1 cellular context compared by ENCODE assay signal in the genomic region with DNA sequence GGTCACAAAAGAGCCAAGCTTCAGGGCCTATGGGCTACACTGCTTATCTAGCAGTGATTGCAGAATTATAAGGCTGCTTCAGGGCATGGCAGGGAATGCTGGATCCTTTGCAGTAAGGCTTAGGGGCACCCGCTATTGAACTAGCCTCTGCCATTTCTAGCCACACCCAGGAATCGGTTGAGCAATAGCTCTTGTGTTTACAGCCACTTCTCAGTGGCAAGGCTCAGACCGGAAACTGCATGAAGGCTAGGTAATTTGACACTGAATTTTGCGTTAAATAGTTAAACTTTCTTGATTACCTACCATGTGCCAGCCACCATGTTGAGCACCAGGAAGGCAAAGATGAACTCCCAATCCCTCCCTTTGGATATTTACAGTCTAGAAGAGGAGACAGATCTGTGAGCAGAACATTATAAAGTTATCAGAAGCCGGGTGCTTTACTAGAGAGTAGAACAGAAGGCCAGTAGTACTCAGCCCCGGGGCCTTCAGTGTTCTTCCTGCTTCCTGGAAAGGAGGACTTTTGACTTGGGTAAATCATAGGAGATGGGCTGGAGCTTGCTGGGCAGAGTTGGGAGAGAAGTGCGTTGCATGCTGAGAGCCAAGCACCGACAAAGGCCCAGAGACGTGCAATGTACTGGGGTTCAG.
TF ChIP-seq lines count a peak whose summit lies in the region.

No MANE protein-coding gene starts in this region.

TF ChIP-seq in HepG2, 621 proteins besides CTCF, POLR2A, EP300 and RAD21 (continued from another document and continues in another):
- no peak for TF ChIP-seq CREB3 (CRISPR knock-in tag; IDR thresholded peaks at IDR 0.05)
- TF ChIP-seq SKI (IDR thresholded peaks at IDR 0.05; ENCODE audit: partially characterized antibody): no peak
- no peak for TF ChIP-seq ZBTB37 (CRISPR knock-in tag; IDR thresholded peaks at IDR 0.05)
- no peak for TF ChIP-seq PCBP2 (optimal IDR thresholded peaks at IDR 0.05; ENCODE audit: low read depth, low read length, poor library complexity, severe bottlenecking)
- TF ChIP-seq, protein P1, sequence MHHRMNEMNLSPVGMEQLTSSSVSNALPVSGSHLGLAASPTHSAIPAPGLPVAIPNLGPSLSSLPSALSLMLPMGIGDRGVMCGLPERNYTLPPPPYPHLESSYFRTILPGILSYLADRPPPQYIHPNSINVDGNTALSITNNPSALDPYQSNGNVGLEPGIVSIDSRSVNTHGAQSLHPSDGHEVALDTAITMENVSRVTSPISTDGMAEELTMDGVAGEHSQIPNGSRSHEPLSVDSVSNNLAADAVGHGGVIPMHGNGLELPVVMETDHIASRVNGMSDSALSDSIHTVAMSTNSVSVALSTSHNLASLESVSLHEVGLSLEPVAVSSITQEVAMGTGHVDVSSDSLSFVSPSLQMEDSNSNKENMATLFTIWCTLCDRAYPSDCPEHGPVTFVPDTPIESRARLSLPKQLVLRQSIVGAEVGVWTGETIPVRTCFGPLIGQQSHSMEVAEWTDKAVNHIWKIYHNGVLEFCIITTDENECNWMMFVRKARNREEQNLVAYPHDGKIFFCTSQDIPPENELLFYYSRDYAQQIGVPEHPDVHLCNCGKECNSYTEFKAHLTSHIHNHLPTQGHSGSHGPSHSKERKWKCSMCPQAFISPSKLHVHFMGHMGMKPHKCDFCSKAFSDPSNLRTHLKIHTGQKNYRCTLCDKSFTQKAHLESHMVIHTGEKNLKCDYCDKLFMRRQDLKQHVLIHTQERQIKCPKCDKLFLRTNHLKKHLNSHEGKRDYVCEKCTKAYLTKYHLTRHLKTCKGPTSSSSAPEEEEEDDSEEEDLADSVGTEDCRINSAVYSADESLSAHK (CRISPR knock-in tag; IDR thresholded peaks at IDR 0.05; ENCODE audit: borderline replicate concordance): no peak
- no peak for TF ChIP-seq CBX1 (IDR thresholded peaks at IDR 0.05; ENCODE audit: low read depth)
- TF ChIP-seq FOXA1 (IDR thresholded peaks at IDR 0.05): no peak
- TF ChIP-seq FOXA1 (CRISPR knock-in tag; IDR thresholded peaks at IDR 0.05): peak; percentile 88
- 0 out of 2 replicates have a peak, but pooled peaks have one; percentile 69 for TF ChIP-seq ZNF567 (CRISPR knock-in tag; IDR thresholded peaks at IDR 0.05; ENCODE audit: borderline replicate concordance)
- 0 out of 2 replicates have a peak, but pooled peaks have one; percentile 25 for TF ChIP-seq HOXD1 (CRISPR knock-in tag; IDR thresholded peaks at IDR 0.05)
- TF ChIP-seq RFX5 (IDR thresholded peaks at IDR 0.05; ENCODE audit: low read depth, low read length): no peak
- TF ChIP-seq KLF6 (CRISPR knock-in tag; IDR thresholded peaks at IDR 0.05): peak; percentile 65; the same call in 1 of the 2 replicates
- peak; percentile 49; the same call in 1 of the 2 replicates for TF ChIP-seq ZFY (CRISPR knock-in tag; IDR thresholded peaks at IDR 0.05)
- no peak for TF ChIP-seq ZNF24 (IDR thresholded peaks at IDR 0.05)
- TF ChIP-seq ZNF546 (CRISPR knock-in tag; conservative IDR thresholded peaks at IDR 0.05): no peak
- TF ChIP-seq TOE1 (CRISPR knock-in tag; IDR thresholded peaks at IDR 0.05): no peak
- TF ChIP-seq THAP8 (CRISPR knock-in tag; IDR thresholded peaks at IDR 0.05; ENCODE audit: borderline replicate concordance): no peak
- TF ChIP-seq ZBTB46 (CRISPR knock-in tag; IDR thresholded peaks at IDR 0.05; ENCODE audit: borderline replicate concordance): no peak
- no peak for TF ChIP-seq ZNF207 (IDR thresholded peaks at IDR 0.05; ENCODE audit: borderline replicate concordance)
- TF ChIP-seq HNRNPL (IDR thresholded peaks at IDR 0.05; ENCODE audit: low read depth, low read length): no peak
- peak; percentile 77 for TF ChIP-seq ELF3 (CRISPR knock-in tag; IDR thresholded peaks at IDR 0.05)
- TF ChIP-seq ZNF383 (CRISPR knock-in tag; IDR thresholded peaks at IDR 0.05; ENCODE audit: borderline replicate concordance): no peak
- TF ChIP-seq SMARCC2 (IDR thresholded peaks at IDR 0.05): no peak
- peak; percentile 83 for TF ChIP-seq KAT8 (CRISPR knock-in tag; IDR thresholded peaks at IDR 0.05)
- TF ChIP-seq SNAPC5 (CRISPR knock-in tag; IDR thresholded peaks at IDR 0.05; ENCODE audit: borderline replicate concordance): no peak
- TF ChIP-seq ZBTB10 (CRISPR knock-in tag; IDR thresholded peaks at IDR 0.05; ENCODE audit: borderline replicate concordance): no peak
- TF ChIP-seq, protein P2, sequence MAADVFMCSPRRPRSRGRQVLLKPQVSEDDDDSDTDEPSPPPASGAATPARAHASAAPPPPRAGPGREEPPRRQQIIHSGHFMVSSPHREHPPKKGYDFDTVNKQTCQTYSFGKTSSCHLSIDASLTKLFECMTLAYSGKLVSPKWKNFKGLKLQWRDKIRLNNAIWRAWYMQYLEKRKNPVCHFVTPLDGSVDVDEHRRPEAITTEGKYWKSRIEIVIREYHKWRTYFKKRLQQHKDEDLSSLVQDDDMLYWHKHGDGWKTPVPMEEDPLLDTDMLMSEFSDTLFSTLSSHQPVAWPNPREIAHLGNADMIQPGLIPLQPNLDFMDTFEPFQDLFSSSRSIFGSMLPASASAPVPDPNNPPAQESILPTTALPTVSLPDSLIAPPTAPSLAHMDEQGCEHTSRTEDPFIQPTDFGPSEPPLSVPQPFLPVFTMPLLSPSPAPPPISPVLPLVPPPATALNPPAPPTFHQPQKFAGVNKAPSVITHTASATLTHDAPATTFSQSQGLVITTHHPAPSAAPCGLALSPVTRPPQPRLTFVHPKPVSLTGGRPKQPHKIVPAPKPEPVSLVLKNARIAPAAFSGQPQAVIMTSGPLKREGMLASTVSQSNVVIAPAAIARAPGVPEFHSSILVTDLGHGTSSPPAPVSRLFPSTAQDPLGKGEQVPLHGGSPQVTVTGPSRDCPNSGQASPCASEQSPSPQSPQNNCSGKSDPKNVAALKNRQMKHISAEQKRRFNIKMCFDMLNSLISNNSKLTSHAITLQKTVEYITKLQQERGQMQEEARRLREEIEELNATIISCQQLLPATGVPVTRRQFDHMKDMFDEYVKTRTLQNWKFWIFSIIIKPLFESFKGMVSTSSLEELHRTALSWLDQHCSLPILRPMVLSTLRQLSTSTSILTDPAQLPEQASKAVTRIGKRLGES (CRISPR knock-in tag; IDR thresholded peaks at IDR 0.05; ENCODE audit: borderline replicate concordance): no peak
- TF ChIP-seq ZNF513 (CRISPR knock-in tag; conservative IDR thresholded peaks at IDR 0.05): no peak
- TF ChIP-seq ARNT2 (CRISPR knock-in tag; IDR thresholded peaks at IDR 0.05; ENCODE audit: low read depth): peak; percentile 62; the same call in 1 of the 2 replicates
- no peak for TF ChIP-seq KLF13 (CRISPR knock-in tag; IDR thresholded peaks at IDR 0.05)
- TF ChIP-seq ZFP37 (CRISPR knock-in tag; IDR thresholded peaks at IDR 0.05; ENCODE audit: borderline replicate concordance): no peak
- TF ChIP-seq PREB (CRISPR knock-in tag; IDR thresholded peaks at IDR 0.05): no peak
- 0 out of 2 replicates have a peak, but pooled peaks have one; percentile 24 for TF ChIP-seq ATF7-NPFF (CRISPR knock-in tag; IDR thresholded peaks at IDR 0.05; ENCODE audit: low read depth)
- TF ChIP-seq ZNF615 (CRISPR knock-in tag; IDR thresholded peaks at IDR 0.05; ENCODE audit: borderline replicate concordance): no peak
- TF ChIP-seq TEAD3 (CRISPR knock-in tag; optimal IDR thresholded peaks at IDR 0.05; ENCODE audit: borderline replicate concordance): no peak
- TF ChIP-seq ZNF382 (CRISPR knock-in tag; IDR thresholded peaks at IDR 0.05; ENCODE audit: borderline replicate concordance): no peak
- TF ChIP-seq XBP1 (CRISPR knock-in tag; IDR thresholded peaks at IDR 0.05): no peak
- peak; percentile 86 for TF ChIP-seq SALL1 (CRISPR knock-in tag; IDR thresholded peaks at IDR 0.05)
- TF ChIP-seq AKAP8 (CRISPR knock-in tag; IDR thresholded peaks at IDR 0.05): no peak
- peak; percentile 99 for TF ChIP-seq CEBPG (CRISPR knock-in tag; IDR thresholded peaks at IDR 0.05)
- TF ChIP-seq RNF219 (CRISPR knock-in tag; IDR thresholded peaks at IDR 0.05): no peak
- TF ChIP-seq CBFB (CRISPR knock-in tag; IDR thresholded peaks at IDR 0.05): no peak
